1 cellular context compared by ENCODE assay signal in the genomic region with DNA sequence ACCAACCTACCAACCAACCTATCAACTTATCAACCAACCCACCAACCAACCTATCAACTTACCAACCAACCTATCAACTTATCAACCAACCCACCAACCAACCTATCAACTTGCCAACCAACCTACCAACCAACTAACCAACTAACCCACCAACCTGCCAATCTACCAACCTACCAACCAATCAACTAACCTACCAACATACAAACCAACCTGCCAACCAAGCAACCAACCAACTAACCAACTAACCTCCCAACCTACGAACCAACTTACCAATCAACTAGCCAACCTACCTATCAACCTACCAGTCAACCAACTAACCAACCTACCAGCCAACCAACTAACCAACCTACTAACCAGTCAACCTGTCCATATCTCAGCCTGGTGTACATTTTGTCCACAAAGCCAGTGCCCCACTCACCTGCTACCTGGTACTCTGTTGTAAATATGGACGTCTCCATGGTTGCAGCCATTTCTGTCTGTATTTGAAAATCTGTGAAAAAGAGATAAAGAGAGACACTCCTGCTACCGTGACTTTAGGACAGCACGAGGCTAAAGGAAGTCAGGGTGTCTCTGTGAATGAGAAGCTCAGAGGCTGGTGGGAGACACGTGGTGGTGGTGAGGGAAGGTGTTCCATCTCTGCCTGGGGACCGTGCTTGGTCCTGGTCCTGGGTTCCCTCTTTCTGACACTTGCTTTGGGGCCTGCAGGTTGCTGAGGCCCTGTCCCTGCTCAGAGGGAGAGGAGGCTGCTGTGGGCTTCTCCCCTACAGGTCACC.
A peak's percentile ranks its signal among the peaks of the same experiment; 100 is the strongest.
TF ChIP-seq lines count a peak whose summit lies in the region.

No MANE protein-coding gene starts in this region.

TF ChIP-seq in H1, 55 proteins besides CTCF, POLR2A, EP300 and RAD21:
- no peak for TF ChIP-seq JUN (IDR thresholded peaks at IDR 0.05; ENCODE audit: low read depth, low read length)
- peak; percentile 57; the same call in 1 of the 2 replicates for TF ChIP-seq BRCA1 (IDR thresholded peaks at IDR 0.05; ENCODE audit: low read depth, low read length)
